27 cellular contexts compared by ENCODE assay signal in the genomic region with DNA sequence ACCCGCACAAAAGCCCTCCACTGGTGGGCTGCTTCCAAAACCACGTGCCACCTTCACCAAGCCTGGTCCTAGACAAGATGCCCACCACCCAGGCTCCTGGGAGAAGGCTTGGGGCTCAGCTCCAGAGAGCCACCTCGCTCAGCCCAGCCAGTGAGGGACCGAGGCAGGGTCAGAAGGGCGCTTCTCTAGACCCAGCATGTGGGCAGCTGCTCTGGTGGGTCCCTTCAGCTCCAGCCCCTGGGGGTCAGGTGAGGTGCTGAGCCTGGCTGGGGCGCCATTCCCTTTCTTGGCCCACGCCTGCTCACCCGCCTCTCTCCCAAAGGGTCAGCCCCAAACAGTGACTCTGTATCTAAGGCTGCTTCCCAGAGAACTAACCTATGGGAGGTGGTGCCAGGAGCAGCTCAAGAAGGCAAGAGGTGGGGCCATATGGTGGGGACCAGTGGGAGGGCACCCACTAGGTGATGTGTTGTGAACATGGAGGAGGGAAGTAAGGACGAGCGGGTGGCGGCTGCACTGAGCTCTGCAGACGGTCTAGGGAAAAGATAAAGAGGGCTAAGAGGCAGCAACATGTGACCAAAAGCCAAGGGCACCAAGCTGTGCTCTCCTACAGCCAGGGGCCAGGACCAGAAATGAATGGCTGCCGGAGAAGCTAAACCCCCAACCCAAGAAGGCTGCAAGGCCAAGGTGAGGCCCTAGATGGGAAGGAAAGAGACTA.
"Had no signal": no experiment of that assay in that cellular context is flagged by ENCODE, and none has a peak within 500 bp of the region (broad histone marks: within the 10 kb centered on the region; RNA-seq: fewer than 3 reads in every experiment).

No MANE protein-coding gene starts in this region.

- H3K4me1 ChIP-seq: adrenal gland, ascending aorta, colonic mucosa, esophagus squamous epithelium, gastrocnemius medialis, left lung, parathyroid adenoma, right lobe of liver, stomach, suprapubic skin, upper lobe of left lung had no signal

- H3K4me3 Mint-ChIP-seq: activated CD8-positive, alpha-beta T cell treated with anti-CD3 and anti-CD28 coated beads, Interleukin-2, amount 10 ng/mL, durations not matched to agents 7 days and 5 days; activated naive CD8-positive, alpha-beta T cell; activated T-helper 1 cell treated with anti-CD3 and anti-CD28 coated beads, Interleukin-12 subunit alpha, Interleukin-12 subunit beta, Interleukin-2, Interleukin-4 antibody, amounts not matched to agents 30 ng/mL and 10 ng/mL and 1 ng/mL, durations not matched to agents 14 hours and 24 hours and 36 hours; central memory CD8-positive, alpha-beta T cell; natural killer cell; stimulated activated memory B cell treated with anti-CD40 and anti-IgM and Interleukin-4, amounts not matched to agents 10 μg/mL and 1 μg/mL and 100 μg/mL, for 72 hours had no signal

- H3K27ac ChIP-seq: adrenal gland, ascending aorta, colonic mucosa, esophagus squamous epithelium, gastrocnemius medialis, left lung, neutrophil, parathyroid adenoma, right lobe of liver, stomach, suprapubic skin, upper lobe of left lung had no signal

- H3K9me3 Mint-ChIP-seq: natural killer cell had no signal

- H3K27ac Mint-ChIP-seq: activated CD8-positive, alpha-beta T cell treated with anti-CD3 and anti-CD28 coated beads, Interleukin-2, amount 10 ng/mL, durations not matched to agents 7 days and 5 days; activated naive CD8-positive, alpha-beta T cell; activated T-helper 1 cell treated with anti-CD3 and anti-CD28 coated beads, Interleukin-12 subunit alpha, Interleukin-12 subunit beta, Interleukin-2, Interleukin-4 antibody, amounts not matched to agents 30 ng/mL and 10 ng/mL and 1 ng/mL, durations not matched to agents 14 hours and 24 hours and 36 hours; natural killer cell; stimulated activated memory B cell treated with anti-CD40 and anti-IgM and Interleukin-4, amounts not matched to agents 10 μg/mL and 1 μg/mL and 100 μg/mL, for 72 hours had no signal

- H3K27me3 ChIP-seq: adrenal gland, ascending aorta, colonic mucosa, esophagus squamous epithelium, gastrocnemius medialis, left lung, neutrophil, right lobe of liver, stomach, suprapubic skin, upper lobe of left lung had no signal

- H3K4me3 ChIP-seq: adrenal gland, ascending aorta, colonic mucosa, esophagus squamous epithelium, gastrocnemius medialis, left lung, right lobe of liver, smooth muscle cell, stomach, suprapubic skin, upper lobe of left lung had no signal

- DNase-seq: activated CD4-positive, alpha-beta T cell treated with anti-CD3 and anti-CD28 coated beads, Interleukin-2, amount 50 U/mL, for 1 hour; activated CD8-positive, alpha-beta T cell treated with anti-CD3 and anti-CD28 coated beads, Interleukin-2, amount 10 ng/mL, durations not matched to agents 7 days and 5 days; activated gamma-delta T cell treated with Interleukin-2 at 50 U/mL for 16 hours; colonic mucosa; esophagus squamous epithelium; gastrocnemius medialis; hippocampal formation; left lung; mammary epithelial cell; midbrain; natural killer cell; right lobe of liver; stimulated activated CD4-positive, alpha-beta T cell treated with anti-CD3 and anti-CD28 coated beads, Interleukin-15, amount 100 ng/mL, for 24 hours; stomach; upper lobe of left lung had no signal

- H2AFZ ChIP-seq: parathyroid adenoma had no signal

- ATAC-seq: activated CD4-positive, CD25-positive, alpha-beta regulatory T cell treated with anti-CD3 and anti-CD28 coated beads, Interleukin-2, amount 50 U/mL, for 24 hours; activated CD8-positive, alpha-beta T cell treated with anti-CD3 and anti-CD28 coated beads, Interleukin-2, amount 10 ng/mL, durations not matched to agents 7 days and 5 days; gastrocnemius medialis; left lung; natural killer cell; right lobe of liver; SK-N-SH treated with all-trans-retinoic acid at 6 μM for 48 hours; stimulated activated memory B cell treated with anti-CD40 and anti-IgM and Interleukin-4, amounts not matched to agents 10 μg/mL and 1 μg/mL and 100 μg/mL, for 72 hours had no signal

- H3K27me3 Mint-ChIP-seq: activated naive CD8-positive, alpha-beta T cell; central memory CD8-positive, alpha-beta T cell; stimulated activated memory B cell treated with anti-CD40 and anti-IgM and Interleukin-4, amounts not matched to agents 10 μg/mL and 1 μg/mL and 100 μg/mL, for 72 hours had no signal

- H3K79me2 ChIP-seq: parathyroid adenoma had no signal

- H3K4me1 Mint-ChIP-seq: stimulated activated memory B cell treated with anti-CD40 and anti-IgM and Interleukin-4, amounts not matched to agents 10 μg/mL and 1 μg/mL and 100 μg/mL, for 72 hours had no signal

- H3K4me2 ChIP-seq: smooth muscle cell had no signal
